ENCODE assay signal across 9 cellular contexts in the genomic region with DNA sequence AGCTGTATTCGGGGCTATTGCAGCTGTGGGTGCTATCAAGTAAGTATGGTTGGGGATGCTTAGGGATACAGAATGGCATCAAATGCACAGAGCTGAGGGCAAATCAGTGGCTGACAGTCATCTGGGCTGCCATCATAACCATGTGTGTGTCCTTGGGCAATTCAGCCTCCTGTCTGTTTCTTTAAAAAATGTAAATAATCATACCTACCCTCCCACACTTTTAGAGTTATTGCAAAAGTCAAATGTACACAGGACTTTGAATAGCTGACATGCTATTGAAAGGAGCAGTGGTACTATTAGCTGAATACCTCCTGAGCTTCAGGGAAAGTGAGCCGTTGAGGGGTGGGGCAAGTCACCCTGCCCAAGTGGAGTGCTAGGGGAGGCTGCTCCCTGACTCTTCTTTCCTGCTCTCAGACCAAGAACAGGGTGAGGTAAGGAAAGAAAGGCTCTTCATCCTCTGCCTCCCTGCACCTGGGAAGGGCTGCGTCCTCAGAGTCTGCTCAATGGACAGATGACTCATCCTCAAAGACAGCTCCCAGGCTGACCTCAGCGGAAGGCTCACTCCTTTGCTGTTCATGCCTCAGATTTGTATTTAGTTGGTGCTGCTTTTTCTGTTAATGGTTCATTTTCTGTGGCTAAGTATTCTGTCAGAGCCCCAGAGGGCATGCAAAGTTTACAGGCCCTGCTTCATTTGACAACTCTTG. TPM values are rescaled to one million over a fixed set of nuclear protein-coding genes. Genes with fewer than 3 reads are reported as not detected.
DNase-seq lines count a peak whose midpoint lies in the region; ATAC-seq, FAIRE-seq and TF ChIP-seq lines count a peak whose summit lies in the region.
"Had no signal": no experiment of that assay in that cellular context is flagged by ENCODE, and none has a peak within 500 bp of the region (broad histone marks: within the 10 kb centered on the region; RNA-seq: fewer than 3 reads in every experiment).

No MANE protein-coding gene starts in this region.

- H2AK5ac ChIP-seq in H1 (ENCODE audit: low read depth, low read length), result no peak overlapping the region

- H3K79me2 ChIP-seq in H1 (ENCODE audit: control insufficient read depth in 1 of 2, insufficient read depth in 2 of 2, low read length in 2 of 2), result no peaks in the 10 kb centered on the region

- no peak overlapping the region for H3K4me3 ChIP-seq in H1 (ENCODE audit: extremely low read depth in 1 of 4, insufficient read depth in 2 of 4, low read depth in 3 of 4, low read length in 4 of 4)

- POLR2A ChIA-PET in H1 (lab: Charles Lee; ENCODE audit: partially characterized antibody), result interaction anchor here (0.6 to 1.5 kb wide), 3 partner anchors 9 to 884 kb away, joined by 3 to 4 read pairs (median 3); no protein-coding TSS in a partner anchor

- no peak for TF ChIP-seq CTCF in H1 (IDR thresholded peaks at IDR 0.05; ENCODE audit: control extremely low read depth in 1 of 3, insufficient read depth in 1 of 3, low read depth in 1 of 3, low read length in 3 of 3)

- no peak overlapping the region for H2BK15ac ChIP-seq in H1 (ENCODE audit: low read length)

- H3K9ac ChIP-seq in H1 (replicated peaks in 1 of 4; ENCODE audit: extremely low read depth in 1 of 4, low read depth in 3 of 4, low read length in 3 of 4), result no peak overlapping the region

- no peak overlapping the region for H2BK120ac ChIP-seq in H1 (replicated peaks; ENCODE audit: low read depth, low read length)

- H3K36me3 ChIP-seq in H1 (ENCODE audit: control insufficient read depth in 2 of 4, insufficient read depth in 4 of 4, low read length in 3 of 4), result no peaks in the 10 kb centered on the region

- H4K5ac ChIP-seq in H1 (ENCODE audit: insufficient read length, low read depth, low read length), result no peak overlapping the region

- no peak overlapping the region for H2BK12ac ChIP-seq in H1 (ENCODE audit: low read depth, low read length)

- no peak overlapping the region for H3K27ac ChIP-seq in H1 (ENCODE audit: low read depth, low read length)

- H4K91ac ChIP-seq in H1 (replicated peaks; ENCODE audit: insufficient read length, low read length), result no peak overlapping the region

- TF ChIP-seq POLR2A in H1 (IDR thresholded peaks at IDR 0.05; ENCODE audit: control extremely low read depth in 1 of 2, low read depth in 2 of 2, low read length in 2 of 2), result no peak

- H4K20me1 ChIP-seq in H1 (replicated peaks in 1 of 2; ENCODE audit: control insufficient read depth in 1 of 2, insufficient read depth in 2 of 2, low read length in 2 of 2), result no peaks in the 10 kb centered on the region

- ATAC-seq in GM19397 (IDR thresholded peaks at IDR 0.05; ENCODE audit: unreplicated experiment), result peak; percentile 47
- peak; percentile 26 for ATAC-seq in stimulated activated effector memory CD8-positive, alpha-beta T cell treated with anti-CD3 and anti-CD28 coated beads, Interleukin-12 subunit alpha, Interleukin-12 subunit beta, amount 100 ng/mL, for 72 hours
- no peak for ATAC-seq in Right ventricle myocardium inferior
- ATAC-seq: activated naive CD4-positive, alpha-beta T cell treated with anti-CD3 and anti-CD28 coated beads, Interleukin-2, amount 50 U/mL, for 72 hours had no signal

- H3K4me1 ChIP-seq in H1 (replicated peaks in 1 of 4; ENCODE audit: control insufficient read depth in 3 of 4, insufficient read depth in 4 of 4, low read length in 3 of 4), result no peaks in the 10 kb centered on the region; a peak in 1 of 7 replicates

- no peak overlapping the region for H3K27ac Mint-ChIP-seq in stimulated activated effector memory CD8-positive, alpha-beta T cell treated with anti-CD3 and anti-CD28 coated beads, Interleukin-12 subunit alpha, Interleukin-12 subunit beta, amount 100 ng/mL, for 72 hours
- H3K27ac Mint-ChIP-seq: activated naive CD4-positive, alpha-beta T cell treated with anti-CD3 and anti-CD28 coated beads, Interleukin-2, amount 50 U/mL, for 72 hours; nephron progenitor cell had no signal

- no peak overlapping the region for H4K8ac ChIP-seq in H1 (ENCODE audit: extremely low read depth, insufficient read depth, low read length)

- H3K4me1 Mint-ChIP-seq in stimulated activated effector memory CD8-positive, alpha-beta T cell treated with anti-CD3 and anti-CD28 coated beads, Interleukin-12 subunit alpha, Interleukin-12 subunit beta, amount 100 ng/mL, for 72 hours, result no peaks in the 10 kb centered on the region

- H2BK20ac ChIP-seq in H1 (ENCODE audit: low read length), result no peak overlapping the region

- H2AFZ ChIP-seq in H1 (ENCODE audit: low read length), result peak overlapping the region; percentile 57; the same call in 1 of the 2 replicates

- H3K27me3 ChIP-seq in H1 (replicated peaks in 1 of 4; ENCODE audit: control insufficient read depth in 3 of 4, extremely low read depth in 1 of 4, insufficient read depth in 3 of 4, low read length in 3 of 4), result no peaks in the 10 kb centered on the region

- no peak overlapping the region for H3K14ac ChIP-seq in H1 (ENCODE audit: insufficient read length)

- H3K9me3 ChIP-seq in H1 (ENCODE audit: insufficient read depth in 2 of 2, low read depth in 1 of 2, low read length in 1 of 2), result no peaks in the 10 kb centered on the region

- DNase-seq in HS-5 (ENCODE audit: low read depth) (peak; percentile 64), H1 (ENCODE audit: low read depth in 1 of 2, low spot score in 2 of 2) (no peak), ecto neural progenitor cell (ENCODE audit: low spot score) (no peak), NCI-H1694 treated with DMSO at 0.1 percent for 48 hours (lab: John Stamatoyannopoulos, UW) (no peak), Right ventricle myocardium inferior (ENCODE audit: missing footprints) (no peak)
- DNase-seq in stimulated activated effector memory CD8-positive, alpha-beta T cell treated with anti-CD3 and anti-CD28 coated beads, Interleukin-12 subunit alpha, Interleukin-12 subunit beta, amount 100 ng/mL, for 72 hours (ENCODE audit: low spot score in 2 of 2), result no peak
- DNase-seq: nephron progenitor cell had no signal

- H3K4me2 ChIP-seq in H1 (ENCODE audit: insufficient read depth in 1 of 2, low read depth in 2 of 2, low read length in 2 of 2), result no peak overlapping the region

- no peaks in the 10 kb centered on the region; the same call in 1 of the 2 replicates for H3K23me2 ChIP-seq in H1 (ENCODE audit: low read depth, low read length)

- H3K23ac ChIP-seq in H1 (ENCODE audit: insufficient read length), result no peak overlapping the region

- H3K4ac ChIP-seq in H1 (replicated peaks; ENCODE audit: insufficient read length, low read depth, low read length), result no peak overlapping the region

- no peaks in the 10 kb centered on the region for H3K9me3 Mint-ChIP-seq in stimulated activated effector memory CD8-positive, alpha-beta T cell treated with anti-CD3 and anti-CD28 coated beads, Interleukin-12 subunit alpha, Interleukin-12 subunit beta, amount 100 ng/mL, for 72 hours
- H3K9me3 Mint-ChIP-seq: activated naive CD4-positive, alpha-beta T cell treated with anti-CD3 and anti-CD28 coated beads, Interleukin-2, amount 50 U/mL, for 72 hours; nephron progenitor cell had no signal

- no peak for TF ChIP-seq RAD21 in H1 (IDR thresholded peaks at IDR 0.05 in 1 of 2, conservative IDR thresholded peaks at IDR 0.05 in 1 of 2; ENCODE audit: low read depth in 2 of 2, low read length in 2 of 2)

- H2BK5ac ChIP-seq in H1 (ENCODE audit: low read depth, low read length), result no peak overlapping the region

- no peak overlapping the region for H3K56ac ChIP-seq in H1 (replicated peaks; ENCODE audit: insufficient read length, low read depth, low read length)

- CTCF ChIA-PET in H1 (lab: Charles Lee; ENCODE audit: partially characterized antibody), result interaction anchor here (0.8 to 1.5 kb wide), 5 partner anchors 10 to 158 kb away, joined by 3 to 5 read pairs (median 3); no protein-coding TSS in a partner anchor

- H3K36me3 Mint-ChIP-seq in stimulated activated effector memory CD8-positive, alpha-beta T cell treated with anti-CD3 and anti-CD28 coated beads, Interleukin-12 subunit alpha, Interleukin-12 subunit beta, amount 100 ng/mL, for 72 hours, result no peaks in the 10 kb centered on the region
- H3K36me3 Mint-ChIP-seq: activated naive CD4-positive, alpha-beta T cell treated with anti-CD3 and anti-CD28 coated beads, Interleukin-2, amount 50 U/mL, for 72 hours had no signal

- H3K79me1 ChIP-seq in H1 (ENCODE audit: low read depth, low read length), result no peaks in the 10 kb centered on the region

- TF ChIP-seq EP300 in H1 (IDR thresholded peaks at IDR 0.05; ENCODE audit: borderline replicate concordance in 1 of 2, low read depth in 2 of 2, low read length in 2 of 2), result no peak

- no peak overlapping the region for H3K18ac ChIP-seq in H1 (ENCODE audit: extremely low read depth, low read length)

- 78% methylated on average over 4 of the region's 4 CpGs; no CpG with 5 or more reads in 1 of the 2 experiments for WGBS in H1 (ENCODE audit: extremely low coverage in 1 of 2, insufficient coverage in 1 of 2, insufficient read length in 1 of 2, insufficient replicate concordance in 2 of 2, low coverage in 1 of 2, low lambda C conversion rate in 2 of 2, missing lambda C conversion rate in 1 of 2), 2 experiments

- H3K4me3 Mint-ChIP-seq in stimulated activated effector memory CD8-positive, alpha-beta T cell treated with anti-CD3 and anti-CD28 coated beads, Interleukin-12 subunit alpha, Interleukin-12 subunit beta, amount 100 ng/mL, for 72 hours, result no peak overlapping the region
- H3K4me3 Mint-ChIP-seq: nephron progenitor cell had no signal

- no peak for FAIRE-seq in H1 (lab: Jason Lieb, UNC)

- intact Hi-C loops in Right ventricle myocardium inferior (cut with DNase I), result no loop called here

TF ChIP-seq in H1, 55 proteins besides CTCF, POLR2A, EP300 and RAD21:
- TF ChIP-seq JUND (IDR thresholded peaks at IDR 0.05; ENCODE audit: low read length) (peak; percentile 75), SP1 (IDR thresholded peaks at IDR 0.05; ENCODE audit: low read depth, low read length) (no peak), KDM4A (IDR thresholded peaks at IDR 0.05; ENCODE audit: low read depth, low read length, severe bottlenecking) (no peak)

RNA-seq across cellular contexts. Expression of a gene that starts 54.9 kb away (rescaled TPM):
- 335 and 340 TPM in 2 replicates for total RNA-seq in H1 (2021; fragmentation: NEBNext Ultra II Directional; extraction: Animal tissue kit (Norgen Biotek cat#: 25700))
- 78.9 and 152 TPM in 2 replicates for polyA plus RNA-seq in H1 (2011; rRNA removed)
- 82.8 TPM for polyA plus RNA-seq in H1 (2011; cell fraction: cytosol; rRNA removed)
- polyA plus RNA-seq in H1 (2011; cell fraction: nucleus; rRNA removed), result 73.9 TPM
- 201 to 337 TPM (median 252 TPM) in 4 replicates for polyA plus RNA-seq in H1 (2012, experiment 1 of 2)
- 8.4 TPM for polyA plus RNA-seq in H1 (2012, experiment 2 of 2)
- polyA plus RNA-seq in H1 (2013, experiment 1 of 2), result 136 TPM
- polyA plus RNA-seq in H1 (2013, experiment 2 of 2), result 141 TPM
- 257 and 434 TPM in 2 replicates for polyA minus RNA-seq in H1 (2011; rRNA and poly(A)+ RNA removed)
- polyA minus RNA-seq in H1 (2011; cell fraction: cytosol; rRNA and poly(A)+ RNA removed), result 197 TPM
- 146 TPM for polyA minus RNA-seq in H1 (2011; cell fraction: nucleus; rRNA and poly(A)+ RNA removed)
- 80.4 TPM for total RNA-seq in Right ventricle myocardium inferior
